ENCODE assay signal across 8 cellular contexts in the genomic region with DNA sequence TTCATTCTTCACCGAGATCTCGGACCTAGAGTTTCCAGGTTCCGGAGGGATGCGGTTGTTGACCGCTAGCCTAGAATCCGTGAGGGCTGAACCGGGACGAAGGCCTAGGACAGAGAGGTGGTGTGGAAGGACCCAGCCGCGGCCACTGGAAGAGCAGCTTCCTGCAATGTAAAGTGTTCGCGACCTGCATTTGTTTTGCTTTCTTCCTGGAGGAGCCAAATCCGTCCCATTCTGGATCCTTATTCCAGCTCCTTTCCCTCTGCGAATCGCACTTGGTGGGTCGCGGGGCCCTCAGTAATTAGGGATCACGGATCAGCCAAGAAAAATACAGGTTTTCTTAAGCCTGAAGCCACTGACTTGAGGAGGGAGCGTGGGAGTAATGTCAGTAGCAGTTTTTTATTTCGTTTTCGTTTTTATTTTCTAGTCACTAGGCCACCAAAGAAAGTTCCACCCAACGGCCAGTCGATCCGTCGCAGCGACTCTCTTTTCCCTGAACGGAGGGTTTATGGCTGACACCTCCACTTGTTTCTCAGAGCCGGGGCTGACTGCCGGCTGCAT.
DNase-seq lines count a peak whose midpoint lies in the region; ATAC-seq and TF ChIP-seq lines count a peak whose summit lies in the region.

No MANE protein-coding gene starts in this region.

- H3K4me1 Mint-ChIP-seq in dendritic cell treated with granulocyte-macrophage colony-stimulating factor and Interleukin-4, amounts not matched to agents 40 ng/mL and 50 ng/mL, for 4 days (ENCODE audit: low read depth) = peaks cover 41% of the 10 kb centered on the region

- H3K36me3 ChIP-seq in KMS-11 (ENCODE audit: insufficient read depth) (no peaks in the 10 kb centered on the region), neutrophil (no peaks in the 10 kb centered on the region)

- no peak for TF ChIP-seq CTCF in KMS-11 (conservative IDR thresholded peaks at IDR 0.05; ENCODE audit: low read depth, low read length)
- no peak for TF ChIP-seq CTCF in neutrophil (IDR thresholded peaks at IDR 0.05)

- H4K20me1 ChIP-seq in KMS-11 (ENCODE audit: insufficient read depth) = no peaks in the 10 kb centered on the region

- intact Hi-C loops in dendritic cell treated with granulocyte-macrophage colony-stimulating factor and Interleukin-4, amounts not matched to agents 40 ng/mL and 50 ng/mL, for 4 days (cut with micrococcal nuclease) = loop anchor here (1.0 to 5.0 kb wide), 4 partner anchors 41 to 491 kb away; a partner anchor contains a TSS

- peak overlapping the region; percentile 100 for H3K27ac Mint-ChIP-seq in dendritic cell treated with granulocyte-macrophage colony-stimulating factor and Interleukin-4, amounts not matched to agents 40 ng/mL and 50 ng/mL, for 4 days

- peak overlapping the region; percentile 100 for H3K4me3 Mint-ChIP-seq in dendritic cell treated with granulocyte-macrophage colony-stimulating factor and Interleukin-4, amounts not matched to agents 40 ng/mL and 50 ng/mL, for 4 days

- H3K9me3 ChIP-seq in neutrophil = no peaks in the 10 kb centered on the region

- H3K27me3 ChIP-seq in KMS-11 (ENCODE audit: insufficient read depth, low read depth) (no peaks in the 10 kb centered on the region), neutrophil (no peaks in the 10 kb centered on the region)

- peak overlapping the region; percentile 99 for H3K4me2 ChIP-seq in KMS-11

- H3K4me1 ChIP-seq in KMS-11 (ENCODE audit: low read depth, poor library complexity, severe bottlenecking) (peaks cover 37% of the 10 kb centered on the region), neutrophil (ENCODE audit: control insufficient read depth in 1 of 2, insufficient read depth in 1 of 2, low read depth in 1 of 2, low read length in 1 of 2) (peaks cover 28 to 39% of the 10 kb centered on the region in 2 experiments)

- no peaks in the 10 kb centered on the region for H3K9me3 Mint-ChIP-seq in dendritic cell treated with granulocyte-macrophage colony-stimulating factor and Interleukin-4, amounts not matched to agents 40 ng/mL and 50 ng/mL, for 4 days

- H3K36me3 Mint-ChIP-seq in dendritic cell treated with granulocyte-macrophage colony-stimulating factor and Interleukin-4, amounts not matched to agents 40 ng/mL and 50 ng/mL, for 4 days (ENCODE audit: low read depth) = peaks cover 26% of the 10 kb centered on the region

- DNase-seq in HCEC 1CT (no peak), cortex of kidney (lab: John Stamatoyannopoulos, UW) (no peak)
- no peak for DNase-seq in effector CD8-positive, alpha-beta T cell (lab: John Stamatoyannopoulos, UW)

- no peaks in the 10 kb centered on the region for H3K27me3 Mint-ChIP-seq in dendritic cell treated with granulocyte-macrophage colony-stimulating factor and Interleukin-4, amounts not matched to agents 40 ng/mL and 50 ng/mL, for 4 days

- ATAC-seq in GM18508 (IDR thresholded peaks at IDR 0.05; ENCODE audit: insufficient read depth, unreplicated experiment) (peak; percentile 24), GM21723 (IDR thresholded peaks at IDR 0.05; ENCODE audit: unreplicated experiment) (peak; percentile 34)

- H3K27ac ChIP-seq in KMS-11 (peak overlapping the region; percentile 97), neutrophil (peak overlapping the region; percentile 94)

- no peak overlapping the region for H3K4me3 ChIP-seq in KMS-11 (IDR thresholded peaks at IDR 0.05; ENCODE audit: insufficient read depth, low read depth, low read length)
- H3K4me3 ChIP-seq in neutrophil (ENCODE audit: low read depth in 1 of 2, low read length in 1 of 2) = peak overlapping the region; percentile 70 to 74

- peak overlapping the region; percentile 58 for H2AFZ ChIP-seq in KMS-11 (ENCODE audit: low read depth)

- H3K9ac ChIP-seq in KMS-11 = peak overlapping the region; percentile 88

- peaks cover 45% of the 10 kb centered on the region for H3K79me2 ChIP-seq in KMS-11 (ENCODE audit: insufficient read depth, low read depth)
